33 cellular contexts compared by ENCODE assay signal in genomic region chr5:90109285-90109684, GRCh38.
"Had no signal": no experiment of that assay in that cellular context is flagged by ENCODE, and none has a peak within 500 bp of the region (broad histone marks: within the 10 kb centered on the region; RNA-seq: fewer than 3 reads in every experiment).

No MANE protein-coding gene starts in this region.

- H3K4me1 ChIP-seq: body of pancreas, breast epithelium had no signal

- ATAC-seq: activated naive CD4-positive, alpha-beta T cell treated with anti-CD3 and anti-CD28 coated beads, Interleukin-2, amount 50 U/mL, for 72 hours; activated naive CD8-positive, alpha-beta T cell treated with anti-CD3 and anti-CD28 coated beads, Interleukin-2, amount 50 U/mL, for 24 hours; activated T-cell treated with anti-CD3 and anti-CD28 coated beads, Interleukin-2, amount 50 U/mL, for 4 hours; activated T-cell treated with anti-CD3 and anti-CD28 coated beads, Interleukin-2, amount 50 U/mL, for 72 hours; activated T-helper 17 cell treated with anti-CD3 and anti-CD28 coated beads, Interleukin-2, amount 50 U/mL, for 72 hours; body of pancreas had no signal

- H3K27me3 ChIP-seq: adrenal gland, ascending aorta, body of pancreas, brain microvascular endothelial cell, breast epithelium, cardiac muscle cell had no signal

- FAIRE-seq: astrocyte, bronchial epithelial cell had no signal

- H3K4me3 ChIP-seq: adrenal gland, ascending aorta, body of pancreas, breast epithelium, cardiac muscle cell had no signal

- H3K36me3 ChIP-seq: adrenal gland, ascending aorta, brain microvascular endothelial cell, breast epithelium, cardiac muscle cell had no signal

- H3K27ac ChIP-seq: adrenal gland, ascending aorta, body of pancreas, brain microvascular endothelial cell, breast epithelium, cardiac muscle cell had no signal

- H3K9me3 ChIP-seq: adrenal gland, body of pancreas had no signal

- DNase-seq: activated effector memory CD4-positive, alpha-beta T cell treated with anti-CD3 and anti-CD28 coated beads, Interleukin-2, amount 50 U/mL, for 16 hours; activated effector memory CD4-positive, alpha-beta T cell treated with Interleukin-2 at 50 U/mL for 16 hours; activated gamma-delta T cell; activated gamma-delta T cell treated with Interleukin-2 at 50 U/mL for 16 hours; activated naive CD4-positive, alpha-beta T cell; activated naive CD4-positive, alpha-beta T cell treated with anti-CD3 and anti-CD28 coated beads for 36 hours; activated naive CD4-positive, alpha-beta T cell treated with anti-CD3 and anti-CD28 coated beads, Interleukin-2, amount 10 ng/mL, durations not matched to agents 7 days and 5 days; activated naive CD4-positive, alpha-beta T cell treated with anti-CD3 and anti-CD28 coated beads, Interleukin-2, amount 50 U/mL, for 16 hours; activated naive CD4-positive, alpha-beta T cell treated with Interleukin-2 at 50 U/mL for 16 hours; activated naive CD8-positive, alpha-beta T cell treated with anti-CD3 and anti-CD28 coated beads for 36 hours; activated naive CD8-positive, alpha-beta T cell treated with anti-CD3 and anti-CD28 coated beads, Interleukin-2, amount 10 ng/mL, durations not matched to agents 7 days and 5 days; activated naive CD8-positive, alpha-beta T cell treated with anti-CD3 and anti-CD28 coated beads, Interleukin-2, amount 50 U/mL, for 24 hours; activated T-cell treated with anti-CD3 and anti-CD28 coated beads, Interleukin-2, amount 50 U/mL, for 24 hours; activated T-cell treated with anti-CD3 and anti-CD28 coated beads, Interleukin-2, amount 50 U/mL, for 4 hours; activated T-cell treated with anti-CD3 and anti-CD28 coated beads, Interleukin-2, amount 50 U/mL, for 48 hours; activated T-cell treated with anti-CD3 and anti-CD28 coated beads, Interleukin-2, amount 50 U/mL, for 72 hours; adrenal gland; amniotic stem cell; amygdala; anterior cingulate cortex; aorta; body of pancreas; brain microvascular endothelial cell; caudate nucleus; central memory CD4-positive, alpha-beta T cell; cerebellar nuclear complex had no signal
